In the genomic region with DNA sequence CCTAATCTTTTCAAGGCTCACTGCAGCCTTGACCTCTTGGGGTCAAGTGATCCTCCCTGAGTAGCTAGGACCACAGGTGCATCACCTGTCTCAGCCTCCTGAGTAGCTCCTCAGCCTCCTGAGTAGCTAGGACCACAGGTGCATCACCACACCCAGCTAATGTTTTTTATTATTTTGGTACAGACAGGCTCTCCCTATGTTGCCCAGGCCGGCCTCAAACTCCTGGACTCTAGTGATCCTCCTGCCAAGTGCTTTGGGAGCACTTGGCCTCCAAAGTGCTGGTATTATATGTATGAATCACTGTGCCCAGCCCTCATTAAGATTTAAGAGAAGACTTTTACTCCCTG, we compare ENCODE assay signal across 15 cellular contexts. TPM values are rescaled to one million over a fixed set of nuclear protein-coding genes. Genes with fewer than 3 reads are reported as not detected.
A peak's percentile ranks its signal among the peaks of the same experiment; 100 is the strongest.
DNase-seq lines count a peak whose midpoint lies in the region; ATAC-seq and TF ChIP-seq lines count a peak whose summit lies in the region.
"Had no signal": no experiment of that assay in that cellular context is flagged by ENCODE, and none has a peak within 500 bp of the region (broad histone marks: within the 10 kb centered on the region; RNA-seq: fewer than 3 reads in every experiment).

No MANE protein-coding gene starts in this region.

- H3K4me3 Mint-ChIP-seq in CD8-positive, alpha-beta T cell = peak overlapping the region; percentile 74
- H3K4me3 Mint-ChIP-seq in memory B cell = no peak overlapping the region

- peaks cover 21% of the 10 kb centered on the region for H3K4me1 ChIP-seq in CD8-positive, alpha-beta T cell (ENCODE audit: insufficient read depth, low read length)
- peaks cover 10% of the 10 kb centered on the region for H3K4me1 ChIP-seq in OCI-LY7 (ENCODE audit: insufficient read depth, low read length, poor library complexity, severe bottlenecking)

- H3K9me3 ChIP-seq in CD8-positive, alpha-beta T cell (ENCODE audit: low read length) = no peaks in the 10 kb centered on the region
- H3K9me3 ChIP-seq in OCI-LY7 (ENCODE audit: low read length) (no peaks in the 10 kb centered on the region), MG63 (no peaks in the 10 kb centered on the region)
- H3K9me3 ChIP-seq: neutrophil had no signal

- H3K27ac Mint-ChIP-seq in CD8-positive, alpha-beta T cell = peak overlapping the region; percentile 94
- H3K27ac Mint-ChIP-seq in memory B cell = peak overlapping the region; percentile 21

- no peaks in the 10 kb centered on the region for H3K36me3 ChIP-seq in CD8-positive, alpha-beta T cell (ENCODE audit: insufficient read depth, low read length)
- H3K36me3 ChIP-seq in OCI-LY7 (ENCODE audit: insufficient read depth, low read length) = no peaks in the 10 kb centered on the region
- H3K36me3 ChIP-seq in MG63 = no peaks in the 10 kb centered on the region
- H3K36me3 ChIP-seq: neutrophil had no signal

- H3K4me1 Mint-ChIP-seq in CD8-positive, alpha-beta T cell (ENCODE audit: low read depth) = peaks cover 26% of the 10 kb centered on the region
- peaks cover 12% of the 10 kb centered on the region for H3K4me1 Mint-ChIP-seq in memory B cell

- H2AFZ ChIP-seq in OCI-LY7 (ENCODE audit: low read length) = peak overlapping the region; percentile 63; the same call in 1 of the 2 replicates

- intact Hi-C loops in CD8-positive, alpha-beta T cell (cut with DNase I, micrococcal nuclease) = loop anchor here (2.0 to 5.0 kb wide), 3 partner anchors 36 to 59 kb away; partner anchors contain the start of gene S1PR1 (in 1 of the 2)
- intact Hi-C loops in OCI-LY7 (cut with micrococcal nuclease; ENCODE audit: unreplicated experiment) = no loop called here

- CTCF ChIA-PET in CD8-positive, alpha-beta T cell (lab: Charles Lee) = interaction anchor here (0.9 to 1.5 kb wide), 3 partner anchors 15 to 256 kb away, joined by 3 to 5 read pairs (median 3); no protein-coding TSS in a partner anchor
- CTCF ChIA-PET in OCI-LY7 (lab: Charles Lee; ENCODE audit: unreplicated experiment) = no interaction called here

- H3K4me2 ChIP-seq in OCI-LY7 (ENCODE audit: low read length) = no peak overlapping the region; the same call in 1 of the 2 replicates

- H3K27ac ChIP-seq in CD8-positive, alpha-beta T cell (ENCODE audit: low read depth, low read length) = no peak overlapping the region
- H3K27ac ChIP-seq in OCI-LY7 (ENCODE audit: low read depth, low read length, poor library complexity, severe bottlenecking) = no peak overlapping the region
- H3K27ac ChIP-seq: neutrophil had no signal

- H4K20me1 ChIP-seq in OCI-LY7 (ENCODE audit: insufficient read depth, low read length) = no peaks in the 10 kb centered on the region

- H3K36me3 Mint-ChIP-seq in CD8-positive, alpha-beta T cell = no peaks in the 10 kb centered on the region
- H3K36me3 Mint-ChIP-seq in memory B cell = no peaks in the 10 kb centered on the region

- POLR2A ChIA-PET in CD8-positive, alpha-beta T cell (lab: Charles Lee) = interaction anchor here (0.7 to 1.2 kb wide), 2 partner anchors 27 to 55 kb away, joined by 3 to 4 read pairs; no protein-coding TSS in a partner anchor
- POLR2A ChIA-PET in OCI-LY7 (lab: Charles Lee) = interaction anchor here (0.7 to 1.4 kb wide), 3 partner anchors 16 to 752 kb away, joined by 3 to 4 read pairs (median 3); no protein-coding TSS in a partner anchor

- no peaks in the 10 kb centered on the region for H3K27me3 Mint-ChIP-seq in CD8-positive, alpha-beta T cell (ENCODE audit: low read depth)
- H3K27me3 Mint-ChIP-seq in memory B cell = no peaks in the 10 kb centered on the region
- H3K27me3 Mint-ChIP-seq: activated B cell treated with CpG ODN at 0.5 μM for 24 hours had no signal

- no peak for TF ChIP-seq CTCF in CD8-positive, alpha-beta T cell (IDR thresholded peaks at IDR 0.05)
- no peak for TF ChIP-seq CTCF in OCI-LY7 (conservative IDR thresholded peaks at IDR 0.05; ENCODE audit: low read length)

- no peak for ATAC-seq in CD8-positive, alpha-beta T cell
- peak; percentile 3 for ATAC-seq in GM19463 (IDR thresholded peaks at IDR 0.05; ENCODE audit: unreplicated experiment)
- no peak for ATAC-seq in memory B cell (ENCODE audit: low read depth)
- ATAC-seq: left colon had no signal

- DNase-seq in CD8-positive, alpha-beta T cell = no peak
- DNase-seq in OCI-LY7 (ENCODE audit: low spot score) (no peak), memory B cell (ENCODE audit: low spot score in 2 of 2) (no peak), GM03348 (ENCODE audit: low spot score) (no peak), AG20443 (ENCODE audit: low spot score) (no peak), MG63 (no peak)
- DNase-seq in effector CD4-positive, alpha-beta T cell = no peak
- DNase-seq: activated B cell treated with CpG ODN at 0.5 μM for 24 hours; COR-L47; effector CD8-positive, alpha-beta T cell; KG1; left colon; NCI-H2171 treated with DMSO at 0.1 percent for 48 hours had no signal

- no peaks in the 10 kb centered on the region for H3K27me3 ChIP-seq in CD8-positive, alpha-beta T cell (ENCODE audit: insufficient read depth, low read length)
- H3K27me3 ChIP-seq in MG63 = no peaks in the 10 kb centered on the region
- H3K27me3 ChIP-seq: neutrophil had no signal

- no peak overlapping the region for H3K4me3 ChIP-seq in CD8-positive, alpha-beta T cell (ENCODE audit: low read depth, low read length)
- no peak overlapping the region for H3K4me3 ChIP-seq in OCI-LY7 (ENCODE audit: low read depth, low read length, poor library complexity, severe bottlenecking)
- H3K4me3 ChIP-seq in MG63 = no peak overlapping the region

- BruUV-seq in OCI-LY7 (replicated peaks; lab: Mats Ljungman, UMichigan) = no TSS peak

- H3K79me2 ChIP-seq in OCI-LY7 (ENCODE audit: insufficient read depth, low read depth, low read length) = no peaks in the 10 kb centered on the region

- no peaks in the 10 kb centered on the region for H3K9me3 Mint-ChIP-seq in CD8-positive, alpha-beta T cell
- no peaks in the 10 kb centered on the region for H3K9me3 Mint-ChIP-seq in memory B cell
- H3K9me3 Mint-ChIP-seq: activated B cell treated with CpG ODN at 0.5 μM for 24 hours had no signal

- H3K9me2 ChIP-seq in OCI-LY7 (ENCODE audit: insufficient read depth, low read length) = no peaks in the 10 kb centered on the region

RNA-seq across cellular contexts. Expression of gene S1PR1, which starts 58.5 kb away (rescaled TPM):
- 100 to 1,000 TPM; 416 to 420 TPM for total RNA-seq in CD8-positive, alpha-beta T cell
- 0.41 and 1.1 TPM in 2 replicates for total RNA-seq in OCI-LY7 (2014; rRNA removed; shearing (Covaris generic))
- 0.13 TPM in 1 of 2 replicates, not detected in the other for total RNA-seq in OCI-LY7 (2022)
- 0.30 TPM in 1 of 2 replicates, not detected in the other for total RNA-seq in MG63 (2014; rRNA removed; shearing (Covaris generic); ENCODE audit: low replicate concordance)

Comparison
In these comparisons a context has a peak if more than half of its experiments do, and no peak if none do; other contexts are left out.
1. RNA of gene S1PR1, which starts 58.5 kb away (total RNA-seq): 416 to 420 TPM in CD8-positive, alpha-beta T cell; 0.13 to 1.1 TPM in OCI-LY7 and 0.30 TPM in MG63; every median in the first group is over 100 times any median in the second.